In genomic region chr9:111661150-111661801, GRCh38 we compare ENCODE assay signal across 8 cellular contexts. TPM values are rescaled to one million over a fixed set of nuclear protein-coding genes. Genes with fewer than 3 reads are reported as not detected.
DNase-seq lines count a peak whose midpoint lies in the region; ATAC-seq and TF ChIP-seq lines count a peak whose summit lies in the region.

Gene GNG10 (plus strand): TSS chr9:111661605. CDS start chr9:111661635, 30 bp downstream.

- 0 to 1% (median 0%) methylated on average over 52 to 61 of the region's 61 CpGs for WGBS in adipose tissue, 3 donors
- WGBS in upper lobe of left lung, 2 donors, result 0 to 5% methylated on average over 4 to 34 of the region's 61 CpGs

- H3K4me3 ChIP-seq in upper lobe of left lung, result peak within 1 kb of the TSS; percentile 61 to 96 (median 87)

- H3K9me3 ChIP-seq in upper lobe of left lung, result no peaks in the 10 kb centered on the region

- H3K4me3 Mint-ChIP-seq in IgD-negative memory B cell (peak within 1 kb of the TSS; percentile 95 to 98 (median 96)), progenitor cell of endocrine pancreas (ENCODE audit: low read depth) (peak within 1 kb of the TSS; percentile 97)

- ATAC-seq in GM21529 (IDR thresholded peaks at IDR 0.05; ENCODE audit: unreplicated experiment), result peak; percentile 84
- ATAC-seq in left cardiac atrium, result peak; percentile 95 to 96
- peak; percentile 81 to 97 for ATAC-seq in upper lobe of left lung (ENCODE audit: low FRiP score in 2 of 2)

- intact Hi-C loops in left cardiac atrium (cut with DNase I), result no loop called here

- no peak for TF ChIP-seq CTCF in progenitor cell of endocrine pancreas (IDR thresholded peaks at IDR 0.05; ENCODE audit: unreplicated experiment)
- no peak for TF ChIP-seq CTCF in upper lobe of left lung (IDR thresholded peaks at IDR 0.05)

- H3K36me3 Mint-ChIP-seq in IgD-negative memory B cell (peaks cover 2% of the 10 kb centered on the region), progenitor cell of endocrine pancreas (ENCODE audit: insufficient read depth) (peaks cover 7% of the 10 kb centered on the region)

- no peaks in the 10 kb centered on the region for H3K27me3 Mint-ChIP-seq in IgD-negative memory B cell
- H3K27me3 Mint-ChIP-seq in progenitor cell of endocrine pancreas, result peaks cover 17% of the 10 kb centered on the region

- H3K27me3 ChIP-seq in upper lobe of left lung, result no peaks in the 10 kb centered on the region

- TF ChIP-seq POLR2A in upper lobe of left lung (IDR thresholded peaks at IDR 0.05), result peak in 2 of 4 donors; percentile 49 to 65

- H3K4me1 Mint-ChIP-seq in IgD-negative memory B cell, result peaks cover 11 to 28% (median 24%) of the 10 kb centered on the region in 3 donors
- peaks cover 18% of the 10 kb centered on the region for H3K4me1 Mint-ChIP-seq in progenitor cell of endocrine pancreas (ENCODE audit: low read depth)

- H3K27ac Mint-ChIP-seq in IgD-negative memory B cell, result peak within 1 kb of the TSS; percentile 11 to 93 (median 91)
- peak within 1 kb of the TSS; percentile 96 for H3K27ac Mint-ChIP-seq in progenitor cell of endocrine pancreas

- peaks cover 12 to 23% (median 13%) of the 10 kb centered on the region in 4 donors for H3K4me1 ChIP-seq in upper lobe of left lung

- no peaks in the 10 kb centered on the region for H3K36me3 ChIP-seq in upper lobe of left lung

- no peak for TF ChIP-seq EP300 in upper lobe of left lung (IDR thresholded peaks at IDR 0.05)

- DNase-seq in ELF-1 (ENCODE audit: low read depth, low spot score), result peak; percentile 39
- DNase-seq in T follicular helper cell (ENCODE audit: low read depth), result peak; percentile 54
- peak; percentile 68 for DNase-seq in left cardiac atrium
- DNase-seq in progenitor cell of endocrine pancreas (ENCODE audit: low spot score, unreplicated experiment), result peak; percentile 46
- DNase-seq in upper lobe of left lung, result peak; percentile 73 to 94

- H3K9me3 Mint-ChIP-seq in IgD-negative memory B cell, result no peaks in the 10 kb centered on the region
- H3K9me3 Mint-ChIP-seq in progenitor cell of endocrine pancreas (ENCODE audit: low read depth), result no peaks in the 10 kb centered on the region

- H3K27ac ChIP-seq in adipose tissue (ENCODE audit: low read depth, low read length), result peak within 1 kb of the TSS; percentile 60
- H3K27ac ChIP-seq in upper lobe of left lung, result peak within 1 kb of the TSS; percentile 79 to 94 (median 89)

RNA-seq across cellular contexts. Expression of gene GNG10, which starts in this region (rescaled TPM):
- polyA plus RNA-seq in IgD-negative memory B cell (16.2 TPM), adipose tissue (100 to 1,000 TPM in 1 of 3 donors, 10 to 100 TPM in 2; 15.0 to 147 (median 57.2) TPM)
- total RNA-seq in left cardiac atrium (10 to 100 TPM; 29.8 to 34.7 TPM), progenitor cell of endocrine pancreas (27.5 and 32.2 TPM in 2 replicates), upper lobe of left lung (10 to 100 TPM; 18.8 to 62.2 (median 39.6) TPM)

Comparison
In these comparisons a context has a peak if more than half of its experiments do, and no peak if none do; other contexts are left out.
1. Peak in every context shown above with its lines: DNase-seq, ATAC-seq, H3K4me3 ChIP-seq and H3K27ac ChIP-seq.